In genomic region chr1:145979746-145980435, GRCh38 we compare ENCODE assay signal across 1 cellular context.
TF ChIP-seq lines count a peak whose summit lies in the region.

No MANE protein-coding gene starts in this region.

TF ChIP-seq in HepG2, 621 proteins besides CTCF, POLR2A, EP300 and RAD21:
- no peak for TF ChIP-seq HDAC6 (IDR thresholded peaks at IDR 0.05; ENCODE audit: low read depth, low read length)
- no peak for TF ChIP-seq GABPA (IDR thresholded peaks at IDR 0.05; ENCODE audit: low read depth, low read length)
- TF ChIP-seq GABPA (CRISPR knock-in tag; IDR thresholded peaks at IDR 0.05; ENCODE audit: low read depth): peak; percentile 4; the same call in 1 of the 2 replicates
- no peak for TF ChIP-seq ZNF343 (CRISPR knock-in tag; IDR thresholded peaks at IDR 0.05)
- no peak for TF ChIP-seq CAMTA2 (CRISPR knock-in tag; IDR thresholded peaks at IDR 0.05; ENCODE audit: borderline replicate concordance)
